In the genomic region with DNA sequence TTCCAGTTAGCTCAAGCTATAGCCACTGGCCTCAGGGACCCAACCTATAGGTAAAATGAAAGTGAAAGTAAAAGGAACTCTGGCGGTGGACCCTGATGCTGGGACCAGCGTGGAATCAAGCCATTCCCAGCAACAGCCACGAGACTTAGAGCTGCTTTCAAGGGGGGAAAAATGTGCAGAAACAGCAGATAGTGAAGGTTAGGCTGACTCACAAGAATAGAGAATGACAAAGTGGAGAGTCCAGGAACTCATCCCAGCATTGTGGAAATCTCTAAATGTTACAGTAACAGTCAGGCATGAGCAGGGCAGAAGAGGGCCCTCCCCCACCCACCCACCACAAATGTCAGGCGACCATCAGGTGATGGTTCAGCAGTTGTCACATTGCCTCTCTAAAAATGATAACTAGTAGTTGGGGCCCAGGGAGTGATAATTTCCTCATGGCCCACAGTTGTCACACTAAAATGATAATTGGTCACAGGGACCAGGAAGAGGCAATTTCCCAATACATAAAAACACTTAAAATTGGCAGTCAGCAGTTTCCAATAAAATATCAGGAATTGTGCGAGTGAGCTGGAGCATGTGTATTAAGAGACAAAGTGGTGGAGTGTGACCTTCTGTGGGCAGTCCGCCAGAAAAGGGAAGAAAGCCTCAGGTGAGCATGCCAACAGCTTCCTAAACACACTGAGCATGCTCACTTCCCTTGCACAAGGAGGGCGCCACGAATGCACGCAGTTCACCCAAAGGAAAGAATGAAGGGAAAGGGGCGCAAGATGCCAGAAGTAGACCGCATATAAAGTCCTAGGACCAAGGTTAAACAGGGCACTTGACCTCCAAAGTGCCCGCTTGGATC, we compare ENCODE assay signal across 8 cellular contexts.
DNase-seq lines count a peak whose midpoint lies in the region; ATAC-seq, FAIRE-seq and TF ChIP-seq lines count a peak whose summit lies in the region.

No MANE protein-coding gene starts in this region.

- H3K4me3 Mint-ChIP-seq in WTC11 (no peak overlapping the region), immature natural killer cell (peak overlapping the region; percentile 36 to 93 (median 76))

- POLR2A ChIA-PET in WTC11 (lab: Charles Lee) = no interaction called here

- H3K27ac Mint-ChIP-seq in WTC11 (no peak overlapping the region), immature natural killer cell (peak overlapping the region in 4 of 6 donors; percentile 14 to 89 (median 56))

- FAIRE-seq in HTR-8/SVneo (lab: Jason Lieb, UNC) = no peak

- no peaks in the 10 kb centered on the region for H3K36me3 Mint-ChIP-seq in WTC11
- peaks cover 0 to 4% (median 0%) of the 10 kb centered on the region in 3 donors for H3K36me3 Mint-ChIP-seq in immature natural killer cell

- H3K4me1 Mint-ChIP-seq in WTC11 = peaks cover 5% of the 10 kb centered on the region; the same call in 1 of the 2 replicates
- peaks cover 5 to 9% of the 10 kb centered on the region in 2 donors for H3K4me1 Mint-ChIP-seq in immature natural killer cell

- no peaks in the 10 kb centered on the region for H3K27me3 Mint-ChIP-seq in WTC11 (ENCODE audit: low read depth)
- H3K27me3 Mint-ChIP-seq in immature natural killer cell (ENCODE audit: low read depth in 3 of 3) = no peaks in the 10 kb centered on the region

- no peak for TF ChIP-seq CTCF in WTC11 (IDR thresholded peaks at IDR 0.05)

- ATAC-seq in WTC11 (peak; percentile 65), HG03280 (IDR thresholded peaks at IDR 0.05; ENCODE audit: unreplicated experiment) (no peak)

- H3K9me3 Mint-ChIP-seq in WTC11 = 0 out of 2 replicates have a peak, but pooled peaks cover 4% of the 10 kb centered on the region
- peaks cover 0 to 7% (median 0%) of the 10 kb centered on the region in 6 donors for H3K9me3 Mint-ChIP-seq in immature natural killer cell

- DNase-seq in EH (ENCODE audit: low read depth) (peak; percentile 10), HTR-8/SVneo (ENCODE audit: insufficient read length, low spot score) (peak; percentile 12), WTC11 (ENCODE audit: low spot score) (no peak), immature natural killer cell (peak in 1 of 3 donors; percentile 30), kidney glomerular epithelial cell (lab: John Stamatoyannopoulos, UW) (no peak), DMS153 (lab: John Stamatoyannopoulos, UW) (no peak), globus pallidus (ENCODE audit: low spot score) (no peak)

- CTCF ChIA-PET in WTC11 (lab: Charles Lee) = no interaction called here

TF ChIP-seq in WTC11, 78 proteins besides CTCF, POLR2A, EP300 and RAD21:
- TF ChIP-seq, protein P1, sequence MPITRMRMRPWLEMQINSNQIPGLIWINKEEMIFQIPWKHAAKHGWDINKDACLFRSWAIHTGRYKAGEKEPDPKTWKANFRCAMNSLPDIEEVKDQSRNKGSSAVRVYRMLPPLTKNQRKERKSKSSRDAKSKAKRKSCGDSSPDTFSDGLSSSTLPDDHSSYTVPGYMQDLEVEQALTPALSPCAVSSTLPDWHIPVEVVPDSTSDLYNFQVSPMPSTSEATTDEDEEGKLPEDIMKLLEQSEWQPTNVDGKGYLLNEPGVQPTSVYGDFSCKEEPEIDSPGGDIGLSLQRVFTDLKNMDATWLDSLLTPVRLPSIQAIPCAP (CRISPR knock-in tag; IDR thresholded peaks at IDR 0.05) = 0 out of 2 replicates have a peak, but pooled peaks have one; percentile 26
- no peak for TF ChIP-seq FOXP1 (CRISPR knock-in tag; IDR thresholded peaks at IDR 0.05; ENCODE audit: borderline replicate concordance)

Comparison
In these comparisons a context has a peak if more than half of its experiments do, and no peak if none do; other contexts are left out.
1. DNase-seq: peak in EH (single experiment) and HTR-8/SVneo (single experiment); none in WTC11 (single experiment), kidney glomerular epithelial cell (single experiment), DMS153 (single experiment) and globus pallidus (single experiment).